Comparison of ENCODE assay signal across 1 cellular context in the genomic region with DNA sequence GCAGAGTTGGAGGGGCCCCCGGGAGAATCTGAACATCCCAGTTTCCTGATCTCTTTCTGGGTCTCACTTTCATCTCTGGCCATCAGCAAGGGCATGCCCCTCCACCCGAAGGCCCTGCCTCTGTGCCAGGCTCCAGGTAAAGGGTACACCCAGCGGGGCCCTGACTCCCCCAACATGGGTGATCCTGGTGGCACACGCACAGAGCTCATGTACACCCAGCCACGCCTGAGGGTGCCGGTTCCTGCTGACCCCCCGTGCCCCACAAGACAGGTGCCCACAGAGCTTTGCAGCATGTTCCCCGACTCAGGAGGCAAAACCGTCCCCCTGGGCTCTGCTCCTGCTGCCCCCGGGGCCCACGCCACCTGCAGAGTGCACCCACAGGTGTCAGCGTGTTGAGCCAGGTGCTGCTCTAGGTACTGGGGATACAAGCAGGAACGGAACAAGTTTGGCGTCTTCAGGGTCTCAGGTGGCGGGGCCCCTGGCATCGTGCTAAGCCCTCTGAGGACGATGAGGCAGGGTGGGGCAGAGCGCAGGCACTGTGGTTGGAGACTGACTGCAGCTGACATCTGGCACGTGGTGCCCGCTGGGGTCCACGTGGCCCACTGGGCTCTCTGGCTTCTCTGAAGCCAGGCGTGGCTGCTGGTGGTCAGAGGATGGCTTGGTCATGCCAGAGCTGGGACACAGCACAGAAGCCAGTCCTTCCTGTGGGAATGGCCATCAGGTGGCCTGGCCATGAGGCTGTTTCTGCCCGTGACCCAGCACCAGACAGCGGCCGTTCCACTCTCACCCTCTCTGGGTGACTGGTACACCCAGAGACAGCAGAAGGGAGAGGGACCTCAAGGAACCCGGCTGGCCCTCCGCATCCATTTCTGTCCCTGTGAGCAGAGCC.
TF ChIP-seq lines count a peak whose summit lies in the region.

No MANE protein-coding gene starts in this region.

TF ChIP-seq in HEK293, 187 proteins besides CTCF, POLR2A, EP300 and RAD21 (continued from another document):
- TF ChIP-seq, protein P1, sequence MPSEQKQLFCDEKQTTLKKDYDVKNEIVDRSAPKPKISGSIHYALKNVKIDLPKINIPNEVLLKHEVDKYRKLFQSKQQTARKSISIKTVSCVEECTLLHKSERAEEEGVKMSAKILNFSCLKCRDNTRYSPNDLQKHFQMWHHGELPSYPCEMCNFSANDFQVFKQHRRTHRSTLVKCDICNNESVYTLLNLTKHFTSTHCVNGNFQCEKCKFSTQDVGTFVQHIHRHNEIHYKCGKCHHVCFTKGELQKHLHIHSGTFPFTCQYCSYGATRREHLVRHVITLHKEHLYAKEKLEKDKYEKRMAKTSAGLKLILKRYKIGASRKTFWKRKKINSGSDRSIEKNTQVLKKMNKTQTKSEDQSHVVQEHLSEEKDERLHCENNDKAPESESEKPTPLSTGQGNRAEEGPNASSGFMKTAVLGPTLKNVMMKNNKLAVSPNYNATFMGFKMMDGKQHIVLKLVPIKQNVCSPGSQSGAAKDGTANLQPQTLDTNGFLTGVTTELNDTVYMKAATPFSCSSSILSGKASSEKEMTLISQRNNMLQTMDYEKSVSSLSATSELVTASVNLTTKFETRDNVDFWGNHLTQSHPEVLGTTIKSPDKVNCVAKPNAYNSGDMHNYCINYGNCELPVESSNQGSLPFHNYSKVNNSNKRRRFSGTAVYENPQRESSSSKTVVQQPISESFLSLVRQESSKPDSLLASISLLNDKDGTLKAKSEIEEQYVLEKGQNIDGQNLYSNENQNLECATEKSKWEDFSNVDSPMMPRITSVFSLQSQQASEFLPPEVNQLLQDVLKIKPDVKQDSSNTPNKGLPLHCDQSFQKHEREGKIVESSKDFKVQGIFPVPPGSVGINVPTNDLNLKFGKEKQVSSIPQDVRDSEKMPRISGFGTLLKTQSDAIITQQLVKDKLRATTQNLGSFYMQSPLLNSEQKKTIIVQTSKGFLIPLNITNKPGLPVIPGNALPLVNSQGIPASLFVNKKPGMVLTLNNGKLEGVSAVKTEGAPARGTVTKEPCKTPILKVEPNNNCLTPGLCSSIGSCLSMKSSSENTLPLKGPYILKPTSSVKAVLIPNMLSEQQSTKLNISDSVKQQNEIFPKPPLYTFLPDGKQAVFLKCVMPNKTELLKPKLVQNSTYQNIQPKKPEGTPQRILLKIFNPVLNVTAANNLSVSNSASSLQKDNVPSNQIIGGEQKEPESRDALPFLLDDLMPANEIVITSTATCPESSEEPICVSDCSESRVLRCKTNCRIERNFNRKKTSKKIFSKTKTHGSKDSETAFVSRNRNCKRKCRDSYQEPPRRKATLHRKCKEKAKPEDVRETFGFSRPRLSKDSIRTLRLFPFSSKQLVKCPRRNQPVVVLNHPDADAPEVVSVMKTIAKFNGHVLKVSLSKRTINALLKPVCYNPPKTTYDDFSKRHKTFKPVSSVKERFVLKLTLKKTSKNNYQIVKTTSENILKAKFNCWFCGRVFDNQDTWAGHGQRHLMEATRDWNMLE (tag by site-specific recombination; conservative IDR thresholded peaks at IDR 0.05; ENCODE audit: low read depth) = no peak
- TF ChIP-seq YY1 (tag by site-specific recombination; IDR thresholded peaks at IDR 0.05) (no peak), ZNF37A (tag by site-specific recombination; IDR thresholded peaks at IDR 0.05) (no peak)
